9 cellular contexts compared by ENCODE assay signal in the genomic region with DNA sequence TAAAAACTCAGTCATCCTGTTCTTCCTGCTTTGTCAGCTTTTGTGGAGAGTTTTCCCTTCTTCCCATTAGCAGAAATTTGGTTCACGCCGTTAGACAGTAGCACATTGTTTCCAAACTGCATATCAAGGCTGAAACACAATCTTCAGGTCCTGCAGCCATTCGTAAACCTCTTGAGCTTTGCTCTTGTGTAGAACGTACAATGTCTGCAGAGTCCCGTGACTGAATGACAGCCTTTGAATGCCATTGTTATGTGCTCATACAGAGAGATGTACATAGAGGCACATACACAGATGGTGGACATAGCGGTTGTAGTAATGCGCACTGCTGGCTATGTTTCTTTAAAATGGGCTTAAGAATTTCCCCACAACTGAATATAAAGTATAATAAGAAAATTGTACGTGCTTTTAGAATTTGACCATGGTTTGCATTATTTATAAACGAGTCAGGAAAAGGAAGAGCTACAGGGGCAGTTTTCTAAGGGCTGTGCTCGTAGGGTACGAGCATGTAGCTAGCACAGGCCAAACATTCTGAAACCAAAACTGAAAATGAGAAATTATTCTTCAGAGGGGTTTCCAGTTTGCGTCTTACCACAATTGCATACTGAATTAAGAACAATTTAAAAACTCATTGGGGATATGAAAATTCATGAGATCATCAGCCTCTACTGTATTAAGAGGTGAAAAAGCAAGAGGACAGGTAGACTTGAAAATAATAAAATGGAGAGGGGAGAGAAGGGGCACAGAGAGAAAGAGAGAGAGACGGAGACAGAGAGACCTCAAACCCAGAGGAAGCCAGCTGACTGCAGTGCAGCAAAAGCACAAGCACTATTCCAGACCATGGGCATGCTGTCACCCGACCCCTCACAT.
DNase-seq lines count a peak whose midpoint lies in the region; ATAC-seq and TF ChIP-seq lines count a peak whose summit lies in the region.
"Had no signal": no experiment of that assay in that cellular context is flagged by ENCODE, and none has a peak within 500 bp of the region (broad histone marks: within the 10 kb centered on the region; RNA-seq: fewer than 3 reads in every experiment).

No MANE protein-coding gene starts in this region.

- peaks cover 20% of the 10 kb centered on the region for H3K4me1 ChIP-seq in MM.1S (ENCODE audit: low read length)
- H3K4me1 ChIP-seq in mesodermal cell (ENCODE audit: control insufficient read depth, insufficient read depth, low read length, poor library complexity, severe bottlenecking): peaks cover 18% of the 10 kb centered on the region

- no peak for TF ChIP-seq CTCF in MM.1S (IDR thresholded peaks at IDR 0.05; ENCODE audit: low read length)

- no peaks in the 10 kb centered on the region for H3K9me2 ChIP-seq in MM.1S (replicated peaks; ENCODE audit: insufficient read depth, low read length)

- H3K27ac ChIP-seq in MM.1S (ENCODE audit: low read length) (peak overlapping the region; percentile 96), mesodermal cell (ENCODE audit: low read depth, low read length, severe bottlenecking) (peak overlapping the region; percentile 68)

- H3K4me3 ChIP-seq in MM.1S (ENCODE audit: low read length) (peak overlapping the region; percentile 58), mesodermal cell (ENCODE audit: extremely low read depth, insufficient read depth, low read length, poor library complexity, severe bottlenecking) (no peak overlapping the region)

- no peaks in the 10 kb centered on the region for H3K9me3 ChIP-seq in MM.1S (replicated peaks; ENCODE audit: insufficient read depth, low read length)
- no peaks in the 10 kb centered on the region for H3K9me3 ChIP-seq in mesodermal cell (ENCODE audit: control insufficient read depth, low read length)

- peaks cover 14% of the 10 kb centered on the region for H3F3A ChIP-seq in MM.1S (ENCODE audit: insufficient read depth, low read length)

- peak; percentile 57 for DNase-seq in NCI-H510A treated with DMSO at 0.1 percent for 48 hours (lab: John Stamatoyannopoulos, UW)
- DNase-seq in NCI-H510A (lab: John Stamatoyannopoulos, UW): no peak
- DNase-seq in MM.1S: peak; percentile 88
- DNase-seq in activated gamma-delta T cell treated with Interleukin-2 at 50 U/mL for 16 hours: no peak
- no peak for DNase-seq in DMS 273 treated with DMSO at 0.1 percent for 48 hours (lab: John Stamatoyannopoulos, UW)
- no peak for DNase-seq in NCI-H748 (lab: John Stamatoyannopoulos, UW; ENCODE audit: unreplicated experiment)
- DNase-seq: NCI-H1436 had no signal

- no peaks in the 10 kb centered on the region for H3K27me3 ChIP-seq in MM.1S (replicated peaks; ENCODE audit: insufficient read depth, low read length)

- peak overlapping the region; percentile 62 for H2AFZ ChIP-seq in MM.1S (ENCODE audit: low read length)

- H4K20me1 ChIP-seq in MM.1S (ENCODE audit: insufficient read depth, low read length): no peaks in the 10 kb centered on the region

- peak overlapping the region; percentile 64 for H3K4me2 ChIP-seq in MM.1S (ENCODE audit: low read depth, low read length)

- ATAC-seq in GM21576 (IDR thresholded peaks at IDR 0.05; ENCODE audit: unreplicated experiment): peak; percentile 84

- no peaks in the 10 kb centered on the region for H3K79me2 ChIP-seq in MM.1S (ENCODE audit: low read length)

- H3K36me3 ChIP-seq in MM.1S (replicated peaks; ENCODE audit: insufficient read depth, low read length): no peaks in the 10 kb centered on the region
- no peaks in the 10 kb centered on the region for H3K36me3 ChIP-seq in mesodermal cell (ENCODE audit: control insufficient read depth, insufficient read depth, low read length)

- H3K9ac ChIP-seq in MM.1S (ENCODE audit: low read length): peak overlapping the region; percentile 77

- WGBS in mesodermal cell (ENCODE audit: insufficient coverage in 2 of 2), 2 experiments: 83 to 94% methylated on average over 9 of the region's 14 CpGs

Comparison
In these comparisons a context has a peak if more than half of its experiments do, and no peak if none do; other contexts are left out.
1. DNase-seq: peak in NCI-H510A treated with DMSO at 0.1 percent for 48 hours (single experiment) and MM.1S (single experiment); none in NCI-H510A (single experiment), activated gamma-delta T cell treated with Interleukin-2 at 50 U/mL for 16 hours (single experiment), DMS 273 treated with DMSO at 0.1 percent for 48 hours (single experiment) and NCI-H748 (single experiment).